In genomic region chr21:43769325-43769958, GRCh38 we compare ENCODE assay signal across 20 cellular contexts.
"Had no signal": no experiment of that assay in that cellular context is flagged by ENCODE, and none has a peak within 500 bp of the region (broad histone marks: within the 10 kb centered on the region; RNA-seq: fewer than 3 reads in every experiment).

No MANE protein-coding gene starts in this region.

- DNase-seq: activated B cell treated with CpG ODN at 0.5 μM for 24 hours; activated CD4-positive, alpha-beta T cell treated with anti-CD3 and anti-CD28 coated beads, Interleukin-2, amount 10 ng/mL, durations not matched to agents 24 days and 14 days; activated CD8-positive, alpha-beta memory T cell treated with anti-CD3 and anti-CD28 coated beads, Interleukin-2, amount 50 U/mL, for 48 hours; activated gamma-delta T cell; activated T-cell treated with anti-CD3 and anti-CD28 coated beads, Interleukin-2, amount 50 U/mL, for 72 hours; amniotic stem cell; body of pancreas; central memory CD4-positive, alpha-beta T cell; cortex of kidney; effector memory CD4-positive, alpha-beta T cell; heart left ventricle; lower lobe of right lung; naive B cell; stimulated activated CD4-positive, alpha-beta T cell treated with anti-CD3 and anti-CD28 coated beads, Interleukin-12 subunit alpha, Interleukin-12 subunit beta, amount 100 ng/mL, for 4 hours; stimulated activated CD4-positive, alpha-beta T cell treated with anti-CD3 and anti-CD28 coated beads, Interleukin-2, amount 100 ng/mL, for 24 hours; T-helper 1 cell; transverse colon had no signal

- H3K9me3 ChIP-seq: body of pancreas, heart left ventricle, lower lobe of right lung, neutrophil, transverse colon had no signal

- H3K27ac Mint-ChIP-seq: activated B cell treated with CpG ODN at 0.5 μM for 24 hours; activated CD4-positive, alpha-beta T cell treated with anti-CD3 and anti-CD28 coated beads, Interleukin-2, amount 10 ng/mL, durations not matched to agents 24 days and 14 days; activated naive CD8-positive, alpha-beta T cell; activated T-cell treated with anti-CD3 and anti-CD28 coated beads, Interleukin-2, amount 50 U/mL, for 72 hours had no signal

- H3K9me3 Mint-ChIP-seq: activated B cell treated with CpG ODN at 0.5 μM for 24 hours; activated CD4-positive, alpha-beta T cell treated with anti-CD3 and anti-CD28 coated beads, Interleukin-2, amount 10 ng/mL, durations not matched to agents 24 days and 14 days had no signal

- H3K4me1 ChIP-seq: parathyroid adenoma had no signal

- ATAC-seq: activated T-cell treated with anti-CD3 and anti-CD28 coated beads, Interleukin-2, amount 50 U/mL, for 72 hours; body of pancreas had no signal

- H3K79me2 ChIP-seq: parathyroid adenoma had no signal

- H2AFZ ChIP-seq: parathyroid adenoma had no signal

- H3K27ac ChIP-seq: body of pancreas, neutrophil, parathyroid adenoma had no signal

- H3K4me3 ChIP-seq: body of pancreas, heart left ventricle, lower lobe of right lung, transverse colon had no signal

- H3K4me3 Mint-ChIP-seq: activated B cell treated with CpG ODN at 0.5 μM for 24 hours; activated CD4-positive, alpha-beta T cell treated with anti-CD3 and anti-CD28 coated beads, Interleukin-2, amount 10 ng/mL, durations not matched to agents 24 days and 14 days; activated naive CD8-positive, alpha-beta T cell; activated T-cell treated with anti-CD3 and anti-CD28 coated beads, Interleukin-2, amount 50 U/mL, for 72 hours had no signal

- H3K27me3 ChIP-seq: body of pancreas, heart left ventricle, transverse colon had no signal

- H3K27me3 Mint-ChIP-seq: activated CD4-positive, alpha-beta T cell treated with anti-CD3 and anti-CD28 coated beads, Interleukin-2, amount 10 ng/mL, durations not matched to agents 24 days and 14 days; activated naive CD8-positive, alpha-beta T cell had no signal
